In genomic region chr9:129208191-129209091, GRCh38 we compare ENCODE assay signal across 8 cellular contexts. TPM values are rescaled to one million over a fixed set of nuclear protein-coding genes. Genes with fewer than 3 reads are reported as not detected.
DNase-seq lines count a peak whose midpoint lies in the region; ATAC-seq lines count a peak whose summit lies in the region.
"Had no signal": no experiment of that assay in that cellular context is flagged by ENCODE, and none has a peak within 500 bp of the region (broad histone marks: within the 10 kb centered on the region; RNA-seq: fewer than 3 reads in every experiment).

No MANE protein-coding gene starts in this region.

- H3K36me3 ChIP-seq in HAP-1 (replicated peaks), result no peaks in the 10 kb centered on the region

- H3K4me1 ChIP-seq in HAP-1, result peaks cover under 1% of the 10 kb centered on the region; the same call in 1 of the 2 replicates

- no peaks in the 10 kb centered on the region for H3K9me3 Mint-ChIP-seq in T-helper 2 cell treated with Interferon-gamma antibody and Interleukin-4, amounts not matched to agents 5 μg/mL and 100 μg/mL, for 36 hours
- no peaks in the 10 kb centered on the region for H3K9me3 Mint-ChIP-seq in naive thymus-derived CD8-positive, alpha-beta T cell

- H3K27ac Mint-ChIP-seq in T-helper 2 cell treated with Interferon-gamma antibody and Interleukin-4, amounts not matched to agents 5 μg/mL and 100 μg/mL, for 36 hours, result peak overlapping the region; percentile 72
- H3K27ac Mint-ChIP-seq in naive thymus-derived CD8-positive, alpha-beta T cell, result peak overlapping the region; percentile 83 to 98 (median 95)

- POLR2A ChIA-PET in naive thymus-derived CD8-positive, alpha-beta T cell (lab: Charles Lee), result interaction anchor here (0.7 to 7.0 kb wide), 13 partner anchors 9 to 175 kb away, joined by 3 to 81 read pairs (median 4); partner anchors contain the start of gene IER5L

- no peaks in the 10 kb centered on the region for H3K9me3 ChIP-seq in HAP-1

- H3K27me3 ChIP-seq in HAP-1 (ENCODE audit: low read depth), result no peaks in the 10 kb centered on the region

- H3K27me3 Mint-ChIP-seq in T-helper 2 cell treated with Interferon-gamma antibody and Interleukin-4, amounts not matched to agents 5 μg/mL and 100 μg/mL, for 36 hours (ENCODE audit: low read depth), result no peaks in the 10 kb centered on the region
- no peaks in the 10 kb centered on the region for H3K27me3 Mint-ChIP-seq in naive thymus-derived CD8-positive, alpha-beta T cell

- peak; percentile 63 to 80 for ATAC-seq in naive thymus-derived CD8-positive, alpha-beta T cell
- ATAC-seq in HG02970 (IDR thresholded peaks at IDR 0.05; ENCODE audit: low FRiP score, unreplicated experiment), result no peak

- H3K4me1 Mint-ChIP-seq in T-helper 2 cell treated with Interferon-gamma antibody and Interleukin-4, amounts not matched to agents 5 μg/mL and 100 μg/mL, for 36 hours (ENCODE audit: low read depth), result peaks cover 18% of the 10 kb centered on the region
- peaks cover 24 to 58% (median 41%) of the 10 kb centered on the region in 4 donors for H3K4me1 Mint-ChIP-seq in naive thymus-derived CD8-positive, alpha-beta T cell

- H3K36me3 Mint-ChIP-seq in T-helper 2 cell treated with Interferon-gamma antibody and Interleukin-4, amounts not matched to agents 5 μg/mL and 100 μg/mL, for 36 hours (ENCODE audit: low read depth), result no peaks in the 10 kb centered on the region
- peaks cover 0 to 6% (median 3%) of the 10 kb centered on the region in 3 donors for H3K36me3 Mint-ChIP-seq in naive thymus-derived CD8-positive, alpha-beta T cell

- in situ Hi-C loops in HAP-1 (cut with MboI; ENCODE audit: low sequenced_read_pairs), result no loop called here

- H3K4me3 ChIP-seq in HAP-1, result no peak overlapping the region

- peak overlapping the region; percentile 0 for H3K4me3 Mint-ChIP-seq in T-helper 2 cell treated with Interferon-gamma antibody and Interleukin-4, amounts not matched to agents 5 μg/mL and 100 μg/mL, for 36 hours
- H3K4me3 Mint-ChIP-seq in naive thymus-derived CD8-positive, alpha-beta T cell, result peak overlapping the region; percentile 76 to 95 (median 88)

- peak; percentile 44 for DNase-seq in T-helper 2 cell treated with Interferon-gamma antibody and Interleukin-4, amounts not matched to agents 5 μg/mL and 100 μg/mL, for 36 hours (ENCODE audit: low spot score)
- peak; percentile 26 for DNase-seq in activated naive CD4-positive, alpha-beta T cell treated with Interleukin-2 at 50 U/mL for 16 hours
- peak; percentile 27 to 82 (median 50) for DNase-seq in naive thymus-derived CD8-positive, alpha-beta T cell
- peak in 5 of 6 experiments; percentile 5 to 54 (median 27) for DNase-seq in stimulated activated naive CD4-positive, alpha-beta T cell (lab: John Stamatoyannopoulos, UW)
- DNase-seq in NCI-H1092 treated with DMSO at 0.1 percent for 48 hours (lab: John Stamatoyannopoulos, UW) (no peak), HAP-1 (ENCODE audit: low spot score in 2 of 2) (no peak)
- DNase-seq: hippocampal formation had no signal

RNA-seq across cellular contexts. Expression of gene IER5L, which starts 30.4 kb away (rescaled TPM):
- total RNA-seq in naive thymus-derived CD8-positive, alpha-beta T cell, result 1 to 10 TPM; 7.5 to 8.8 TPM
- under 1 TPM in 2 of 3 donors, not detected in 1; 0.05 to 0.49 TPM for polyA plus RNA-seq in naive thymus-derived CD8-positive, alpha-beta T cell

Comparison
In these comparisons a context has a peak if more than half of its experiments do, and no peak if none do; other contexts are left out.
1. DNase-seq: peak in T-helper 2 cell treated with Interferon-gamma antibody and Interleukin-4, amounts not matched to agents 5 μg/mL and 100 μg/mL, for 36 hours (single experiment), activated naive CD4-positive, alpha-beta T cell treated with Interleukin-2 at 50 U/mL for 16 hours (single experiment), naive thymus-derived CD8-positive, alpha-beta T cell (10 of 10) and stimulated activated naive CD4-positive, alpha-beta T cell (5 of 6); none in NCI-H1092 treated with DMSO at 0.1 percent for 48 hours (single experiment) and HAP-1 (0 of 2).